Comparison of ENCODE assay signal across 1 cellular context in the genomic region with DNA sequence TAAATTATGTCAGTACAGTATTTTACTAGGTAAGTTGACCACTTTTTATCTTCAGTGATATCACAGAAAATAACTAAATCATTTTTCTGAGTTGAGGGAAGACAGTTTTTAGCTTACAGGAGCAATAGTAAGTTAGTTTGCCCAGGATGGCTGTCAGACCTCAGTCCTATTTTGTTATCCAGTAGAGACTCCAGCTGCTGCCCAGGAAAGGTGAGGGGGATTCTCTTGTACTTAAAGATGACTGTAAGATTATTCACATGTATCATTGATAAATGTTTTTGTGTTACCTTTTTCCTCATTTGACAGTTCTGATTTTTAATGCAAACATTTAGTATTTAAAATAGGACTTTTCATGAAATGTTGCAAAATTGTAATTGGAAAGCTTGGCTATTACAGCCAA.
TF ChIP-seq lines count a peak whose summit lies in the region.

No MANE protein-coding gene starts in this region.

TF ChIP-seq in SK-N-SH, 30 proteins besides CTCF, POLR2A, EP300 and RAD21 (continued from another document):
- no peak for TF ChIP-seq FOSL2 (IDR thresholded peaks at IDR 0.05; ENCODE audit: borderline replicate concordance, low read depth)
